Comparison of ENCODE assay signal across 9 cellular contexts in the genomic region with DNA sequence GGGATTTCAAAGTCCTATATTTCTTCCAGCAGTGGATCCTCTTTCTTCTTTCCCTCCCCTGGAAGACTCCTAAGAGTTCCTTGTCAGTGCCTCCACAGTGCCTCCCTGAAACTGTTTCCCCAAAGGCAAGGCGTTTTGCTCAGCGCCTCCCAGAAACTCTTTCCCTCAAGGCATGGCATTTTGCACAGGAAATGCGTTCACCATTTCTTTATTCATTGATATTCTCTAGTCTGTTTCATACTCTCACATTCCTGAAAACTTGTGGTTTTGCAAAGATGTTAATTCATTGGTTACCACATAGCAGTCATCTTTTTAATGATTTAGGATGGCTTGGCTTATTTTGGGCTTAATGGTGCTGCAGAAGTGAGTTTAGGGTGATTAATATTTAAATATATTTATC.
"Had no signal": no experiment of that assay in that cellular context is flagged by ENCODE, and none has a peak within 500 bp of the region (broad histone marks: within the 10 kb centered on the region; RNA-seq: fewer than 3 reads in every experiment).

No MANE protein-coding gene starts in this region.

- DNase-seq: GM23248, GOT3, H7, HFFc6, IMR-90 had no signal

- ATAC-seq: HCT116, K562 had no signal

- FAIRE-seq: HTR-8/SVneo, K562 had no signal

- H3K4me3 ChIP-seq: GM23248, HAP-1, K562 had no signal
